In genomic region chr17:1146551-1147265, GRCh38 we compare ENCODE assay signal across 15 cellular contexts.
"Had no signal": no experiment of that assay in that cellular context is flagged by ENCODE, and none has a peak within 500 bp of the region (broad histone marks: within the 10 kb centered on the region; RNA-seq: fewer than 3 reads in every experiment).

No MANE protein-coding gene starts in this region.

- H3K27me3 ChIP-seq: vagina had no signal

- H3K9ac ChIP-seq: parathyroid adenoma had no signal

- FAIRE-seq: astrocyte had no signal

- H3K9me3 ChIP-seq: lower lobe of right lung, vagina had no signal

- H3K4me3 ChIP-seq: coronary artery, lower lobe of right lung, vagina had no signal

- H2AFZ ChIP-seq: parathyroid adenoma had no signal

- DNase-seq: activated CD4-positive, alpha-beta T cell treated with anti-CD3 and anti-CD28 coated beads for 1 hour; activated CD4-positive, alpha-beta T cell treated with anti-CD3 and anti-CD28 coated beads, Interleukin-2, amount 50 U/mL, for 48 hours; activated CD8-positive, alpha-beta memory T cell treated with anti-CD3 and anti-CD28 coated beads, Interleukin-2, amount 50 U/mL, for 4 hours; activated T-cell treated with anti-CD3 and anti-CD28 coated beads, Interleukin-2, amount 50 U/mL, for 72 hours; effector memory CD4-positive, alpha-beta T cell; lower lobe of right lung; naive thymus-derived CD4-positive, alpha-beta T cell; stimulated activated CD4-positive, alpha-beta T cell treated with anti-CD3 and anti-CD28 coated beads, Interleukin-15, amount 100 ng/mL, for 24 hours; stimulated activated CD4-positive, alpha-beta T cell treated with anti-CD3 and anti-CD28 coated beads, Interleukin-4, amount 100 ng/mL, for 4 hours; SW 1271 had no signal

- H3K27ac ChIP-seq: coronary artery, lower lobe of right lung, parathyroid adenoma, vagina had no signal

- H3K4me3 Mint-ChIP-seq: activated T-cell treated with anti-CD3 and anti-CD28 coated beads, Interleukin-2, amount 50 U/mL, for 72 hours; naive thymus-derived CD4-positive, alpha-beta T cell; T-helper 2 cell treated with Interferon-gamma antibody and Interleukin-4, amounts not matched to agents 5 μg/mL and 100 μg/mL, for 36 hours had no signal

- ATAC-seq: activated T-cell treated with anti-CD3 and anti-CD28 coated beads, Interleukin-2, amount 50 U/mL, for 72 hours; naive thymus-derived CD4-positive, alpha-beta T cell had no signal

- H3K79me2 ChIP-seq: parathyroid adenoma had no signal

- H3K27me3 Mint-ChIP-seq: naive thymus-derived CD4-positive, alpha-beta T cell had no signal

- H3K27ac Mint-ChIP-seq: activated T-cell treated with anti-CD3 and anti-CD28 coated beads, Interleukin-2, amount 50 U/mL, for 72 hours; T-helper 2 cell treated with Interferon-gamma antibody and Interleukin-4, amounts not matched to agents 5 μg/mL and 100 μg/mL, for 36 hours had no signal

- H3K9me3 Mint-ChIP-seq: T-helper 2 cell treated with Interferon-gamma antibody and Interleukin-4, amounts not matched to agents 5 μg/mL and 100 μg/mL, for 36 hours had no signal
